Comparison of ENCODE assay signal across 13 cellular contexts in the genomic region with DNA sequence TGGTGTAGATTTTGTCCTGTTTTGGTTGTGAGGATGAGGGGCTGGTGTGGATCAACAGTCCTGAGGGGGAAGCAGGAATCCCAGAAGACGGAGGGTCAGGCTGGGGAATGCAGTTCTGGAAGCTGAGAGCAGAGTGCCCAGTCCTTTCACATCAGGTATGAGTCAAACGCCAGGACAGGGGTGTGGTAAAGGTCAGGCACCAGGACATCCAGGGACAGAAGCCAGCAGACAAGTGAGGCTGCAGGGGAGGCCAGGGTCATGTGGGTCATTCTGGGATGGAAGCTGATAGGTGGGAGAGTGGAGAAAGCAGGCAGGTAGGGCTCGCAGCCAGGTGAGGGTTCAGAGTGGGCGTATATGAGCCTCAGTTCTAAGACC. TPM values are rescaled to one million over a fixed set of nuclear protein-coding genes. Genes with fewer than 3 reads are reported as not detected.
DNase-seq lines count a peak whose midpoint lies in the region; ATAC-seq and TF ChIP-seq lines count a peak whose summit lies in the region.
"Had no signal": no experiment of that assay in that cellular context is flagged by ENCODE, and none has a peak within 500 bp of the region (broad histone marks: within the 10 kb centered on the region; RNA-seq: fewer than 3 reads in every experiment).

No MANE protein-coding gene starts in this region.

- H4K20me1 ChIP-seq in PC-9 (ENCODE audit: insufficient read depth), result no peaks in the 10 kb centered on the region

- H3K36me3 ChIP-seq in PC-9 (ENCODE audit: low read depth), result no peaks in the 10 kb centered on the region
- H3K36me3 ChIP-seq in esophagus muscularis mucosa, result no peaks in the 10 kb centered on the region
- no peaks in the 10 kb centered on the region for H3K36me3 ChIP-seq in skeletal muscle tissue (ENCODE audit: control insufficient read depth in 3 of 3, insufficient read depth in 3 of 3, low read length in 3 of 3)
- H3K36me3 ChIP-seq in CD4-positive, alpha-beta memory T cell (ENCODE audit: insufficient read depth, low read length), result no peaks in the 10 kb centered on the region
- H3K36me3 ChIP-seq: neutrophil, tibial nerve had no signal

- H3K4me3 ChIP-seq in PC-9 (peak overlapping the region; percentile 41; the same call in 1 of the 2 replicates), esophagus muscularis mucosa (no peak overlapping the region), skeletal muscle tissue (ENCODE audit: low read length in 3 of 3) (peak overlapping the region in 1 of 3 donors; percentile 35)
- no peak overlapping the region for H3K4me3 ChIP-seq in CD4-positive, alpha-beta memory T cell (ENCODE audit: low read length in 2 of 2)
- H3K4me3 ChIP-seq: tibial nerve had no signal

- BruUV-seq in PC-9 (replicated peaks; lab: Mats Ljungman, UMichigan), result no TSS peak

- DNase-seq in activated CD8-positive, alpha-beta memory T cell treated with anti-CD3 and anti-CD28 coated beads, Interleukin-2, amount 10 ng/mL, durations not matched to agents 7 days and 5 days, result no peak
- no peak for DNase-seq in activated CD8-positive, alpha-beta memory T cell treated with anti-CD3 and anti-CD28 coated beads for 24 hours
- DNase-seq in PC-9 (peak; percentile 66 to 86), esophagus muscularis mucosa (ENCODE audit: extremely low spot score) (no peak), nucleus accumbens (lab: John Stamatoyannopoulos, UW) (no peak)
- DNase-seq in CD4-positive, alpha-beta memory T cell, result no peak
- DNase-seq in effector CD4-positive, alpha-beta T cell, result no peak
- DNase-seq: KG1, NCI-H187 treated with DMSO at 0.1 percent for 48 hours, SHP77 had no signal

- no peak for TF ChIP-seq EP300 in esophagus muscularis mucosa (IDR thresholded peaks at IDR 0.05)

- WGBS in esophagus muscularis mucosa, result 76% methylated on average over 4 of the region's 4 CpGs

- ATAC-seq in activated CD8-positive, alpha-beta memory T cell treated with anti-CD3 and anti-CD28 coated beads, Interleukin-2, amount 10 ng/mL, durations not matched to agents 7 days and 5 days, result no peak

- H3K27ac Mint-ChIP-seq in activated CD8-positive, alpha-beta memory T cell treated with anti-CD3 and anti-CD28 coated beads, Interleukin-2, amount 10 ng/mL, durations not matched to agents 7 days and 5 days, result peak overlapping the region; percentile 82
- peak overlapping the region in 3 of 7 donors; percentile 5 to 71 (median 41) for H3K27ac Mint-ChIP-seq in CD4-positive, alpha-beta memory T cell

- H3K9me3 ChIP-seq in PC-9 (ENCODE audit: insufficient read depth, low read depth), result no peaks in the 10 kb centered on the region
- H3K9me3 ChIP-seq in esophagus muscularis mucosa, result no peaks in the 10 kb centered on the region
- no peaks in the 10 kb centered on the region for H3K9me3 ChIP-seq in skeletal muscle tissue (ENCODE audit: control insufficient read depth in 3 of 3, low read length in 3 of 3)
- H3K9me3 ChIP-seq in CD4-positive, alpha-beta memory T cell (ENCODE audit: control insufficient read depth in 1 of 2, low read length in 2 of 2), result no peaks in the 10 kb centered on the region
- H3K9me3 ChIP-seq: neutrophil, tibial nerve had no signal

- CTCF ChIA-PET in activated CD8-positive, alpha-beta memory T cell treated with anti-CD3 and anti-CD28 coated beads, Interleukin-2, amount 10 ng/mL, durations not matched to agents 7 days and 5 days (lab: Charles Lee), result interaction anchor here (1.1 to 9.6 kb wide), 9 partner anchors 11 to 399 kb away, joined by 3 to 189 read pairs (median 6); partner anchors contain the start of gene GNLY
- CTCF ChIA-PET in PC-9 (lab: Charles Lee), result interaction anchor here (1.1 to 1.4 kb wide), 2 partner anchors 27 to 44 kb away, joined by 4 to 6 read pairs; no protein-coding TSS in a partner anchor
- CTCF ChIA-PET in CD4-positive, alpha-beta memory T cell (lab: Charles Lee; ENCODE audit: partially characterized antibody), result interaction anchor here (4.6 kb wide), 1 partner anchor 26 kb away, joined by 57 read pairs; no protein-coding TSS in a partner anchor

- H3K4me1 Mint-ChIP-seq in activated CD8-positive, alpha-beta memory T cell treated with anti-CD3 and anti-CD28 coated beads, Interleukin-2, amount 10 ng/mL, durations not matched to agents 7 days and 5 days, result peaks cover 32% of the 10 kb centered on the region
- H3K4me1 Mint-ChIP-seq in CD4-positive, alpha-beta memory T cell, result peaks cover 0 to 5% (median under 1%) of the 10 kb centered on the region in 4 donors

- no peak overlapping the region for H2AFZ ChIP-seq in PC-9

- H3K27ac ChIP-seq in PC-9 (peak overlapping the region; percentile 99), esophagus muscularis mucosa (replicated peaks in 1 of 4) (peak overlapping the region in 3 of 4 donors; percentile 18 to 61 (median 46)), skeletal muscle tissue (ENCODE audit: low read depth, low read length) (peak overlapping the region; percentile 41)
- no peak overlapping the region for H3K27ac ChIP-seq in CD4-positive, alpha-beta memory T cell (ENCODE audit: low read depth, low read length)
- H3K27ac ChIP-seq: neutrophil had no signal

- no peaks in the 10 kb centered on the region for H3K9me2 ChIP-seq in PC-9 (ENCODE audit: insufficient read depth)

- H3K36me3 Mint-ChIP-seq in activated CD8-positive, alpha-beta memory T cell treated with anti-CD3 and anti-CD28 coated beads, Interleukin-2, amount 10 ng/mL, durations not matched to agents 7 days and 5 days, result peaks cover 7% of the 10 kb centered on the region
- H3K36me3 Mint-ChIP-seq in CD4-positive, alpha-beta memory T cell, result no peaks in the 10 kb centered on the region

- H3K4me3 Mint-ChIP-seq in activated CD8-positive, alpha-beta memory T cell treated with anti-CD3 and anti-CD28 coated beads, Interleukin-2, amount 10 ng/mL, durations not matched to agents 7 days and 5 days, result peak overlapping the region; percentile 72
- peak overlapping the region in 4 of 8 donors; percentile 5 to 51 (median 32) for H3K4me3 Mint-ChIP-seq in CD4-positive, alpha-beta memory T cell

- H3F3A ChIP-seq in PC-9 (ENCODE audit: insufficient read depth, low read depth), result peaks cover 33% of the 10 kb centered on the region

- TF ChIP-seq POLR2A in esophagus muscularis mucosa (IDR thresholded peaks at IDR 0.05; ENCODE audit: low read depth), result no peak

- no peaks in the 10 kb centered on the region for H3K79me2 ChIP-seq in PC-9 (ENCODE audit: low read depth)

- H3K4me1 ChIP-seq in PC-9 (replicated peaks; ENCODE audit: insufficient read depth) (peaks cover 38% of the 10 kb centered on the region), esophagus muscularis mucosa (peaks cover 18 to 35% (median 22%) of the 10 kb centered on the region in 4 donors), skeletal muscle tissue (ENCODE audit: control insufficient read depth in 3 of 3, insufficient read depth in 3 of 3, low read length in 3 of 3) (peaks cover 24 to 37% (median 30%) of the 10 kb centered on the region in 3 donors)
- H3K4me1 ChIP-seq in CD4-positive, alpha-beta memory T cell (ENCODE audit: insufficient read depth, low read length), result peaks cover 4% of the 10 kb centered on the region

- POLR2A ChIA-PET in PC-9 (lab: Charles Lee; ENCODE audit: unreplicated experiment), result no interaction called here
- POLR2A ChIA-PET in CD4-positive, alpha-beta memory T cell (lab: Charles Lee; ENCODE audit: partially characterized antibody), result no interaction called here

- peak overlapping the region in 1 of 3 donors; percentile 41 for H3K9ac ChIP-seq in skeletal muscle tissue (ENCODE audit: low read depth in 1 of 3, low read length in 3 of 3)

- H3K27me3 ChIP-seq in PC-9 (ENCODE audit: insufficient read depth, low read depth), result no peaks in the 10 kb centered on the region
- H3K27me3 ChIP-seq in esophagus muscularis mucosa, result no peaks in the 10 kb centered on the region
- no peaks in the 10 kb centered on the region for H3K27me3 ChIP-seq in skeletal muscle tissue (ENCODE audit: control insufficient read depth in 3 of 3, insufficient read depth in 3 of 3, low read length in 3 of 3)
- no peaks in the 10 kb centered on the region for H3K27me3 ChIP-seq in CD4-positive, alpha-beta memory T cell (ENCODE audit: insufficient read depth, low read length)
- H3K27me3 ChIP-seq: neutrophil, tibial nerve had no signal

- no peak for TF ChIP-seq CTCF in PC-9 (conservative IDR thresholded peaks at IDR 0.05)
- no peak for TF ChIP-seq CTCF in esophagus muscularis mucosa (IDR thresholded peaks at IDR 0.05)

- H3K4me2 ChIP-seq in PC-9, result peak overlapping the region; percentile 79

- intact Hi-C loops in PC-9 (cut with micrococcal nuclease; ENCODE audit: unreplicated experiment), result loop anchor here (1.0 kb wide), 1 partner anchor 20 kb away; no protein-coding TSS in a partner anchor
- intact Hi-C loops in esophagus muscularis mucosa (cut with DNase I), result no loop called here
- intact Hi-C loops in CD4-positive, alpha-beta memory T cell (cut with micrococcal nuclease), result no loop called here

- peaks cover 11% of the 10 kb centered on the region for H3K27me3 Mint-ChIP-seq in activated CD8-positive, alpha-beta memory T cell treated with anti-CD3 and anti-CD28 coated beads, Interleukin-2, amount 10 ng/mL, durations not matched to agents 7 days and 5 days
- peaks cover 0 to 3% of the 10 kb centered on the region in 2 donors for H3K27me3 Mint-ChIP-seq in CD4-positive, alpha-beta memory T cell

- H3K9me3 Mint-ChIP-seq in activated CD8-positive, alpha-beta memory T cell treated with anti-CD3 and anti-CD28 coated beads, Interleukin-2, amount 10 ng/mL, durations not matched to agents 7 days and 5 days (ENCODE audit: low read depth), result peaks cover 1% of the 10 kb centered on the region
- no peaks in the 10 kb centered on the region for H3K9me3 Mint-ChIP-seq in CD4-positive, alpha-beta memory T cell

RNA-seq across cellular contexts. Expression of gene GNLY, which starts 12.8 kb away (rescaled TPM):
- 1,000 to 10,000 TPM in 1 of 2 experiments, 100 to 1,000 TPM in 1; 364 to 1,915 TPM for total RNA-seq in activated CD8-positive, alpha-beta memory T cell treated with anti-CD3 and anti-CD28 coated beads, Interleukin-2, amount 10 ng/mL, durations not matched to agents 7 days and 5 days
- not detected in 2 replicates for total RNA-seq in PC-9 (2021)
- 1 to 10 TPM in 3 of 4 donors, under 1 TPM in 1; 0.84 to 3.5 (median 2.0) TPM for total RNA-seq in esophagus muscularis mucosa
- total RNA-seq in skeletal muscle tissue, result not detected
- total RNA-seq in CD4-positive, alpha-beta memory T cell, result 10 to 100 TPM; 17.2 to 20.0 TPM
- 10 to 100 TPM; 22.3 to 32.2 TPM for polyA plus RNA-seq in CD4-positive, alpha-beta memory T cell

RNA-seq across cellular contexts. Expression of gene SFTPB, which starts 13.3 kb away (rescaled TPM):
- not detected for total RNA-seq in activated CD8-positive, alpha-beta memory T cell treated with anti-CD3 and anti-CD28 coated beads, Interleukin-2, amount 10 ng/mL, durations not matched to agents 7 days and 5 days
- total RNA-seq in PC-9 (2021) (not detected in 2 replicates), esophagus muscularis mucosa (100 to 1,000 TPM in 1 of 4 donors, 10 to 100 TPM in 2, not detected in 1; 25.3 to 119 (median 26.6) TPM), skeletal muscle tissue (not detected)
- total RNA-seq in CD4-positive, alpha-beta memory T cell, result not detected
- polyA plus RNA-seq in CD4-positive, alpha-beta memory T cell, result not detected
- total RNA-seq: tibial nerve had no signal

Comparison
In these comparisons a context has a peak if more than half of its experiments do, and no peak if none do; other contexts are left out.
1. DNase-seq: peak in PC-9 (2 of 2); none in activated CD8-positive, alpha-beta memory T cell treated with anti-CD3 and anti-CD28 coated beads, Interleukin-2, amount 10 ng/mL, durations not matched to agents 7 days and 5 days (single experiment), activated CD8-positive, alpha-beta memory T cell treated with anti-CD3 and anti-CD28 coated beads for 24 hours (single experiment), esophagus muscularis mucosa (single experiment), CD4-positive, alpha-beta memory T cell (0 of 5), effector CD4-positive, alpha-beta T cell (single experiment) and nucleus accumbens (0 of 56).
2. RNA of gene GNLY, which starts 12.8 kb away (total RNA-seq): 364 to 1,915 TPM in activated CD8-positive, alpha-beta memory T cell treated with anti-CD3 and anti-CD28 coated beads, Interleukin-2, amount 10 ng/mL, durations not matched to agents 7 days and 5 days; 17.2 to 20.0 TPM in CD4-positive, alpha-beta memory T cell, 0.84 to 3.5 TPM in esophagus muscularis mucosa, not detected in PC-9 and not detected in skeletal muscle tissue (single experiment); every median in the first group is over 10 times any median in the second.